In the genomic region with DNA sequence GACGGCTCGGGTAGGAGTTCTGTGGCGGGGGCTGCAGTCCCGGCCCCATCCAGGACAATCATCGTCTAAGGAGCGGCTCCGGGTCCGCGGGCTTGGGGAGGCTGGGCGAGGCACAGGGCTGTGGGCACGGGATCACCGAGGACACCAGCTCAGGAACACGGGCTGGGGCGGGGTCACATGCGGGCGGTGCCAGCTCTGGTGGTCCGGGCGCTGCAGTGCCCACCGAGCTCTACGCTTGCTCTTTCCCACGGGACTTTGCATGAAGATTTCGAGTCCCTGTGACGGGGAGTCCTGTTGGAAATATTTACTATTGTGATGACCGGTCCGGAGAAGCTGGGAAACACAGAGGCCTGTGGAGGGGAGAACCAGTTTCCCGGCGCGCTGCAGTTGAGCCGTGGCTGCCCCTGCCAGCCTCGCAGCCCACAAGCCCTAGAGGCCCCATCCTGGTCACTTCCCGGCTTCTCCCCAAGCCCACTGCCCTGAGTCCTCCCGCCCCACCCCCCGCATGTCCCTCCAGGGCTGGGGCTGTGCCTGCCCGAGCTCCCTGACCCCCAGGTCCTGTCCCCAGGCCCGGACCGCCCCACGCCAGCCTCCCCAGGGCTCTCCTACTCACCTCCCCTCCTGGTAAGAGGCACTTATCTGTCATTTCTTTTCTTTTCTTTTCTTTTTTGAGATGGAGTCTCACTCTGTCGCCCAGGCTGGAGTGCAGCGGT, we compare ENCODE assay signal across 14 cellular contexts. TPM values are rescaled to one million over a fixed set of nuclear protein-coding genes. Genes with fewer than 3 reads are reported as not detected.
DNase-seq lines count a peak whose midpoint lies in the region; ATAC-seq and TF ChIP-seq lines count a peak whose summit lies in the region.
"Had no signal": no experiment of that assay in that cellular context is flagged by ENCODE, and none has a peak within 500 bp of the region (broad histone marks: within the 10 kb centered on the region; RNA-seq: fewer than 3 reads in every experiment).

No MANE protein-coding gene starts in this region.

- in situ Hi-C loops in HAP-1 (cut with MboI; ENCODE audit: low sequenced_read_pairs) = no loop called here

- H3K27me3 ChIP-seq in heart left ventricle (peaks cover 30 to 71% (median 47%) of the 10 kb centered on the region in 9 donors), right atrium auricular region (peaks cover 7 to 18% of the 10 kb centered on the region in 2 donors), iPS-20b (ENCODE audit: insufficient read depth, low read length) (peaks cover 58% of the 10 kb centered on the region), thoracic aorta (replicated peaks; ENCODE audit: insufficient read depth) (no peaks in the 10 kb centered on the region), HAP-1 (ENCODE audit: low read depth) (peaks cover 50% of the 10 kb centered on the region)

- no peak for TF ChIP-seq POLR2A in heart left ventricle (IDR thresholded peaks at IDR 0.05)

- no peak for TF ChIP-seq CTCF in heart left ventricle (IDR thresholded peaks at IDR 0.05)
- no peak for TF ChIP-seq CTCF in right atrium auricular region (IDR thresholded peaks at IDR 0.05)
- no peak for TF ChIP-seq CTCF in thoracic aorta (IDR thresholded peaks at IDR 0.05)

- intact Hi-C loops in heart left ventricle (cut with DNase I) = loop anchor here in 3 of 10 donors (2.0 kb wide), 1 partner anchor 36 kb away; no protein-coding TSS in a partner anchor

- no peaks in the 10 kb centered on the region for H3K36me3 ChIP-seq in heart left ventricle
- no peaks in the 10 kb centered on the region for H3K36me3 ChIP-seq in right atrium auricular region
- H3K36me3 ChIP-seq in iPS-20b (ENCODE audit: insufficient read depth, low read depth, low read length) = no peaks in the 10 kb centered on the region
- no peaks in the 10 kb centered on the region for H3K36me3 ChIP-seq in thoracic aorta
- H3K36me3 ChIP-seq in HAP-1 (replicated peaks) = no peaks in the 10 kb centered on the region

- peaks cover 0 to 12% (median 6%) of the 10 kb centered on the region in 12 donors for H3K4me1 ChIP-seq in heart left ventricle
- peaks cover 0 to 8% of the 10 kb centered on the region in 2 donors for H3K4me1 ChIP-seq in right atrium auricular region
- no peaks in the 10 kb centered on the region for H3K4me1 ChIP-seq in iPS-20b (ENCODE audit: insufficient read depth, low read length)
- peaks cover 6 to 11% of the 10 kb centered on the region in 2 donors for H3K4me1 ChIP-seq in thoracic aorta (ENCODE audit: control insufficient read depth in 1 of 2, low read depth in 2 of 2)
- no peaks in the 10 kb centered on the region for H3K4me1 ChIP-seq in HAP-1
- H3K4me1 ChIP-seq: psoas muscle had no signal

- no peaks in the 10 kb centered on the region for H3K9me3 ChIP-seq in heart left ventricle
- no peaks in the 10 kb centered on the region for H3K9me3 ChIP-seq in right atrium auricular region
- no peaks in the 10 kb centered on the region for H3K9me3 ChIP-seq in iPS-20b (ENCODE audit: insufficient read depth, low read depth, low read length)
- no peaks in the 10 kb centered on the region for H3K9me3 ChIP-seq in thoracic aorta
- no peaks in the 10 kb centered on the region for H3K9me3 ChIP-seq in HAP-1
- H3K9me3 ChIP-seq: psoas muscle had no signal

- WGBS in heart left ventricle, 4 donors = 17 to 32% (median 22%) methylated on average over 18 to 39 of the region's 39 CpGs

- ATAC-seq in heart left ventricle (no peak), SK-N-SH treated with all-trans-retinoic acid at 6 μM for 48 hours (peak; percentile 7; the same call in 2 of the 3 replicates), thoracic aorta (ENCODE audit: insufficient number of reproducible peaks, low FRiP score, low read depth) (no peak), HG03097 (IDR thresholded peaks at IDR 0.05; ENCODE audit: low FRiP score, unreplicated experiment) (no peak)

- no peak overlapping the region for H3K9ac ChIP-seq in iPS-20b (ENCODE audit: low read depth, low read length)

- H3K27ac ChIP-seq in heart left ventricle (no peak overlapping the region), right atrium auricular region (no peak overlapping the region), iPS-20b (ENCODE audit: low read length) (no peak overlapping the region), thoracic aorta (no peak overlapping the region)
- H3K27ac ChIP-seq: epithelial cell of prostate, psoas muscle had no signal

- H3K4me3 ChIP-seq in heart left ventricle (peak overlapping the region in 7 of 12 donors; percentile 23 to 45 (median 32)), right atrium auricular region (peak overlapping the region in 1 of 2 donors; percentile 45), iPS-20b (ENCODE audit: low read length) (peak overlapping the region; percentile 51; the same call in 1 of the 2 replicates), thoracic aorta (peak overlapping the region; percentile 65), HAP-1 (no peak overlapping the region)

- DNase-seq in heart left ventricle (no peak), right atrium auricular region (ENCODE audit: low spot score) (no peak), thoracic aorta (ENCODE audit: low spot score) (no peak), HAP-1 (ENCODE audit: low spot score in 2 of 2) (no peak)
- no peak for DNase-seq in effector CD4-positive, alpha-beta T cell

TF ChIP-seq in SK-N-SH treated with all-trans-retinoic acid at 6 μM for 48 hours, 23 proteins besides CTCF, POLR2A, EP300 and RAD21 (continues in another document):
- TF ChIP-seq TCF4 (CRISPR knock-in tag; IDR thresholded peaks at IDR 0.05; ENCODE audit: borderline replicate concordance) = no peak
- TF ChIP-seq ZC3H10 (CRISPR knock-in tag; IDR thresholded peaks at IDR 0.05) = no peak
- no peak for TF ChIP-seq ZNF70 (CRISPR knock-in tag; IDR thresholded peaks at IDR 0.05)
- TF ChIP-seq, protein P1, sequence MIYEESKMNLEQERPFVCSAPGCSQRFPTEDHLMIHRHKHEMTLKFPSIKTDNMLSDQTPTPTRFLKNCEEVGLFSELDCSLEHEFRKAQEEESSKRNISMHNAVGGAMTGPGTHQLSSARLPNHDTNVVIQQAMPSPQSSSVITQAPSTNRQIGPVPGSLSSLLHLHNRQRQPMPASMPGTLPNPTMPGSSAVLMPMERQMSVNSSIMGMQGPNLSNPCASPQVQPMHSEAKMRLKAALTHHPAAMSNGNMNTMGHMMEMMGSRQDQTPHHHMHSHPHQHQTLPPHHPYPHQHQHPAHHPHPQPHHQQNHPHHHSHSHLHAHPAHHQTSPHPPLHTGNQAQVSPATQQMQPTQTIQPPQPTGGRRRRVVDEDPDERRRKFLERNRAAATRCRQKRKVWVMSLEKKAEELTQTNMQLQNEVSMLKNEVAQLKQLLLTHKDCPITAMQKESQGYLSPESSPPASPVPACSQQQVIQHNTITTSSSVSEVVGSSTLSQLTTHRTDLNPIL (CRISPR knock-in tag; IDR thresholded peaks at IDR 0.05; ENCODE audit: low read depth) = no peak
- no peak for TF ChIP-seq GLIS3 (CRISPR knock-in tag; IDR thresholded peaks at IDR 0.05)
- TF ChIP-seq, protein P2, sequence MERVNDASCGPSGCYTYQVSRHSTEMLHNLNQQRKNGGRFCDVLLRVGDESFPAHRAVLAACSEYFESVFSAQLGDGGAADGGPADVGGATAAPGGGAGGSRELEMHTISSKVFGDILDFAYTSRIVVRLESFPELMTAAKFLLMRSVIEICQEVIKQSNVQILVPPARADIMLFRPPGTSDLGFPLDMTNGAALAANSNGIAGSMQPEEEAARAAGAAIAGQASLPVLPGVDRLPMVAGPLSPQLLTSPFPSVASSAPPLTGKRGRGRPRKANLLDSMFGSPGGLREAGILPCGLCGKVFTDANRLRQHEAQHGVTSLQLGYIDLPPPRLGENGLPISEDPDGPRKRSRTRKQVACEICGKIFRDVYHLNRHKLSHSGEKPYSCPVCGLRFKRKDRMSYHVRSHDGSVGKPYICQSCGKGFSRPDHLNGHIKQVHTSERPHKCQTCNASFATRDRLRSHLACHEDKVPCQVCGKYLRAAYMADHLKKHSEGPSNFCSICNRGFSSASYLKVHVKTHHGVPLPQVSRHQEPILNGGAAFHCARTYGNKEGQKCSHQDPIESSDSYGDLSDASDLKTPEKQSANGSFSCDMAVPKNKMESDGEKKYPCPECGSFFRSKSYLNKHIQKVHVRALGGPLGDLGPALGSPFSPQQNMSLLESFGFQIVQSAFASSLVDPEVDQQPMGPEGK (CRISPR knock-in tag; IDR thresholded peaks at IDR 0.05; ENCODE audit: borderline replicate concordance) = no peak
- no peak for TF ChIP-seq BACH2 (CRISPR knock-in tag; IDR thresholded peaks at IDR 0.05; ENCODE audit: borderline replicate concordance)
- TF ChIP-seq PPARA (CRISPR knock-in tag; IDR thresholded peaks at IDR 0.05; ENCODE audit: borderline replicate concordance) = no peak
- TF ChIP-seq POU6F1 (CRISPR knock-in tag; IDR thresholded peaks at IDR 0.05; ENCODE audit: borderline replicate concordance, low read depth) = no peak
- TF ChIP-seq OSR1 (CRISPR knock-in tag; IDR thresholded peaks at IDR 0.05) = no peak

RNA-seq across cellular contexts. Expression of gene SLC17A9, which starts 20.7 kb away (rescaled TPM):
- total RNA-seq in heart left ventricle (1 to 10 TPM in 3 of 9 donors, under 1 TPM in 6; 0.16 to 6.6 (median 0.67) TPM), right atrium auricular region (1 to 10 TPM; 1.3 to 1.8 TPM), thoracic aorta (10 to 100 TPM; 17.9 to 18.8 TPM)
- polyA plus RNA-seq in heart left ventricle = 1 to 10 TPM; 1.7 to 2.6 TPM

RNA-seq across cellular contexts. Expression of gene BHLHE23, which starts 33.6 kb away (rescaled TPM):
- total RNA-seq in heart left ventricle (not detected), right atrium auricular region (not detected), thoracic aorta (not detected)
- not detected for polyA plus RNA-seq in heart left ventricle
- total RNA-seq: activated naive CD4-positive, alpha-beta T cell treated with anti-CD3 and anti-CD28 coated beads, Interleukin-2, amount 50 U/mL, for 72 hours; glomerular endothelial cell; kidney; mononuclear cell; psoas muscle had no signal
- polyA plus RNA-seq: psoas muscle had no signal

RNA-seq across cellular contexts. Expression of gene GID8, which starts 35.2 kb away (rescaled TPM):
- total RNA-seq in heart left ventricle (10 to 100 TPM; 14.7 to 22.2 (median 16.3) TPM), right atrium auricular region (10 to 100 TPM; 16.8 to 18.7 TPM), thoracic aorta (10 to 100 TPM; 29.1 to 30.3 TPM)
- polyA plus RNA-seq in heart left ventricle = 10 to 100 TPM in 1 of 2 donors, 1 to 10 TPM in 1; 6.2 to 15.8 TPM

RNA-seq across cellular contexts. Expression of gene DIDO1, which starts 46.9 kb away (rescaled TPM):
- 10 to 100 TPM; 27.5 to 46.2 (median 38.9) TPM for total RNA-seq in heart left ventricle
- polyA plus RNA-seq in heart left ventricle = 10 to 100 TPM; 16.5 to 20.1 TPM
- total RNA-seq in right atrium auricular region = 10 to 100 TPM; 34.7 to 37.5 TPM
- 10 to 100 TPM; 63.8 to 80.4 TPM for total RNA-seq in thoracic aorta
